Comparison of ENCODE assay signal across 8 cellular contexts in genomic region chr9:129270903-129271431, GRCh38.
A peak's percentile ranks its signal among the peaks of the same experiment; 100 is the strongest.
DNase-seq lines count a peak whose midpoint lies in the region; ATAC-seq and TF ChIP-seq lines count a peak whose summit lies in the region.

No MANE protein-coding gene starts in this region.

- DNase-seq in GM04504 (ENCODE audit: low read depth) (peak; percentile 89), NB4 (ENCODE audit: low read depth) (peak; percentile 93), fibroblast of pulmonary artery (ENCODE audit: low read depth) (peak; percentile 78), ecto neural progenitor cell (ENCODE audit: low spot score) (no peak), NCI-H82 (lab: John Stamatoyannopoulos, UW) (no peak), dorsolateral prefrontal cortex (no peak), hypothalamus (lab: John Stamatoyannopoulos, UW) (no peak)

- H3K27ac ChIP-seq in dorsolateral prefrontal cortex: no peak overlapping the region

- no peak overlapping the region for H3K4me3 ChIP-seq in NB4 (ENCODE audit: low read depth, low read length)
- H3K4me3 ChIP-seq in fibroblast of pulmonary artery (replicated peaks; ENCODE audit: low read depth, low read length): no peak overlapping the region
- H3K4me3 ChIP-seq in dorsolateral prefrontal cortex: no peak overlapping the region

- no peak for TF ChIP-seq POLR2A in NB4 (IDR thresholded peaks at IDR 0.05; ENCODE audit: extremely low read depth, insufficient read length)

- peak; percentile 50 for ATAC-seq in GM21737 (IDR thresholded peaks at IDR 0.05; ENCODE audit: unreplicated experiment)

- intact Hi-C loops in dorsolateral prefrontal cortex (cut with DNase I): no loop called here

- TF ChIP-seq CTCF in NB4 (IDR thresholded peaks at IDR 0.05; ENCODE audit: low read depth, low read length) (no peak), fibroblast of pulmonary artery (IDR thresholded peaks at IDR 0.05; ENCODE audit: low read length, missing control alignments) (no peak), dorsolateral prefrontal cortex (IDR thresholded peaks at IDR 0.05 in 54 of 56, conservative IDR thresholded peaks at IDR 0.05 in 2 of 56; ENCODE audit: low read depth in 1 of 56, partially characterized antibody in 56 of 56) (no peak)

- H3K27me3 ChIP-seq in dorsolateral prefrontal cortex: no peaks in the 10 kb centered on the region

Comparison
In these comparisons a context has a peak if more than half of its experiments do, and no peak if none do; other contexts are left out.
1. DNase-seq: peak in GM04504 (single experiment), NB4 (single experiment) and fibroblast of pulmonary artery (single experiment); none in ecto neural progenitor cell (single experiment), NCI-H82 (single experiment), dorsolateral prefrontal cortex (0 of 10) and hypothalamus (0 of 51).